ENCODE assay signal across 1 cellular context in the genomic region with DNA sequence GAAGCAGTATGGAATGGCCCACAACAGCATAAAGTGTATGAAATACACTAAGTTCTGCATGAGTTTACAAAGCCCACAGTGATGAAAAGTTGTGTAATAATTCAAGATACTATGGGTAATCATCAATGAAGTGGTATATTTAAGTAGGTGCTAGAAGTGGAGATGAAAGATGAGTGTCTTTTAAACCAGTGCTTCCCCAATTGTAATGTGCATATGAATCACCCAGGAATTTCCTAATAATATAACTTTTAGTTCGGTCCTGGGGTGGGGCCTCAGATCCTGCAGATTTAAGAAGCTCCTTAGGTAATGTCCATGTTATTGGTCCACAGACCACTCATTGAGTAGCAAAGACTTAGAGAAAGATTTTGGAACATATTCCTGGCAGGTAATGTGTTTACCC.
TF ChIP-seq lines count a peak whose summit lies in the region.

No MANE protein-coding gene starts in this region.

TF ChIP-seq in HepG2, 621 proteins besides CTCF, POLR2A, EP300 and RAD21:
- TF ChIP-seq, protein P1, sequence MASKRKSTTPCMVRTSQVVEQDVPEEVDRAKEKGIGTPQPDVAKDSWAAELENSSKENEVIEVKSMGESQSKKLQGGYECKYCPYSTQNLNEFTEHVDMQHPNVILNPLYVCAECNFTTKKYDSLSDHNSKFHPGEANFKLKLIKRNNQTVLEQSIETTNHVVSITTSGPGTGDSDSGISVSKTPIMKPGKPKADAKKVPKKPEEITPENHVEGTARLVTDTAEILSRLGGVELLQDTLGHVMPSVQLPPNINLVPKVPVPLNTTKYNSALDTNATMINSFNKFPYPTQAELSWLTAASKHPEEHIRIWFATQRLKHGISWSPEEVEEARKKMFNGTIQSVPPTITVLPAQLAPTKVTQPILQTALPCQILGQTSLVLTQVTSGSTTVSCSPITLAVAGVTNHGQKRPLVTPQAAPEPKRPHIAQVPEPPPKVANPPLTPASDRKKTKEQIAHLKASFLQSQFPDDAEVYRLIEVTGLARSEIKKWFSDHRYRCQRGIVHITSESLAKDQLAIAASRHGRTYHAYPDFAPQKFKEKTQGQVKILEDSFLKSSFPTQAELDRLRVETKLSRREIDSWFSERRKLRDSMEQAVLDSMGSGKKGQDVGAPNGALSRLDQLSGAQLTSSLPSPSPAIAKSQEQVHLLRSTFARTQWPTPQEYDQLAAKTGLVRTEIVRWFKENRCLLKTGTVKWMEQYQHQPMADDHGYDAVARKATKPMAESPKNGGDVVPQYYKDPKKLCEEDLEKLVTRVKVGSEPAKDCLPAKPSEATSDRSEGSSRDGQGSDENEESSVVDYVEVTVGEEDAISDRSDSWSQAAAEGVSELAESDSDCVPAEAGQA (IDR thresholded peaks at IDR 0.05; ENCODE audit: low read depth): no peak
- TF ChIP-seq, protein P1 (CRISPR knock-in tag; IDR thresholded peaks at IDR 0.05; ENCODE audit: borderline replicate concordance): no peak
- TF ChIP-seq, protein P2, sequence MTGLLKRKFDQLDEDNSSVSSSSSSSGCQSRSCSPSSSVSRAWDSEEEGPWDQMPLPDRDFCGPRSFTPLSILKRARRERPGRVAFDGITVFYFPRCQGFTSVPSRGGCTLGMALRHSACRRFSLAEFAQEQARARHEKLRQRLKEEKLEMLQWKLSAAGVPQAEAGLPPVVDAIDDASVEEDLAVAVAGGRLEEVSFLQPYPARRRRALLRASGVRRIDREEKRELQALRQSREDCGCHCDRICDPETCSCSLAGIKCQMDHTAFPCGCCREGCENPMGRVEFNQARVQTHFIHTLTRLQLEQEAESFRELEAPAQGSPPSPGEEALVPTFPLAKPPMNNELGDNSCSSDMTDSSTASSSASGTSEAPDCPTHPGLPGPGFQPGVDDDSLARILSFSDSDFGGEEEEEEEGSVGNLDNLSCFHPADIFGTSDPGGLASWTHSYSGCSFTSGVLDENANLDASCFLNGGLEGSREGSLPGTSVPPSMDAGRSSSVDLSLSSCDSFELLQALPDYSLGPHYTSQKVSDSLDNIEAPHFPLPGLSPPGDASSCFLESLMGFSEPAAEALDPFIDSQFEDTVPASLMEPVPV (CRISPR knock-in tag; IDR thresholded peaks at IDR 0.05): no peak
- TF ChIP-seq, protein P3, sequence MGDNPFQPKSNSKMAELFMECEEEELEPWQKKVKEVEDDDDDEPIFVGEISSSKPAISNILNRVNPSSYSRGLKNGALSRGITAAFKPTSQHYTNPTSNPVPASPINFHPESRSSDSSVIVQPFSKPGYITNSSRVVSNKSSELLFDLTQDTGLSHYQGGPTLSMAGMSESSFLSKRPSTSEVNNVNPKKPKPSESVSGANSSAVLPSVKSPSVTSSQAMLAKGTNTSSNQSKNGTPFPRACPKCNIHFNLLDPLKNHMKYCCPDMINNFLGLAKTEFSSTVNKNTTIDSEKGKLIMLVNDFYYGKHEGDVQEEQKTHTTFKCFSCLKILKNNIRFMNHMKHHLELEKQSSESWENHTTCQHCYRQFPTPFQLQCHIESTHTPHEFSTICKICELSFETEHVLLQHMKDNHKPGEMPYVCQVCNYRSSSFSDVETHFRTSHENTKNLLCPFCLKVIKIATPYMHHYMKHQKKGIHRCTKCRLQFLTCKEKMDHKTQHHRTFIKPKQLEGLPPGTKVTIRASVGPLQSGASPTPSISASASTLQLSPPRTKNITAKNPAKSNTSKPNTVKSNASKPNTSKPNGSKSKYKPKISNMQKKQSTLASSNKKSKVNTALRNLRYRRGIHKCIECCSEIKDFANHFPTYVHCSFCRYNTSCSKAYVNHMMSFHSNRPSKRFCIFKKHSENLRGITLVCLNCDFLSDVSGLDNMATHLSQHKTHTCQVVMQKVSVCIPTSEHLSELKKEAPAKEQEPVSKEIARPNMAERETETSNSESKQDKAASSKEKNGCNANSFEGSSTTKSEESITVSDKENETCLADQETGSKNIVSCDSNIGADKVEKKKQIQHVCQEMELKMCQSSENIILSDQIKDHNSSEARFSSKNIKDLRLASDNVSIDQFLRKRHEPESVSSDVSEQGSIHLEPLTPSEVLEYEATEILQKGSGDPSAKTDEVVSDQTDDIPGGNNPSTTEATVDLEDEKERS (CRISPR knock-in tag; IDR thresholded peaks at IDR 0.05): no peak
- TF ChIP-seq, protein P4, sequence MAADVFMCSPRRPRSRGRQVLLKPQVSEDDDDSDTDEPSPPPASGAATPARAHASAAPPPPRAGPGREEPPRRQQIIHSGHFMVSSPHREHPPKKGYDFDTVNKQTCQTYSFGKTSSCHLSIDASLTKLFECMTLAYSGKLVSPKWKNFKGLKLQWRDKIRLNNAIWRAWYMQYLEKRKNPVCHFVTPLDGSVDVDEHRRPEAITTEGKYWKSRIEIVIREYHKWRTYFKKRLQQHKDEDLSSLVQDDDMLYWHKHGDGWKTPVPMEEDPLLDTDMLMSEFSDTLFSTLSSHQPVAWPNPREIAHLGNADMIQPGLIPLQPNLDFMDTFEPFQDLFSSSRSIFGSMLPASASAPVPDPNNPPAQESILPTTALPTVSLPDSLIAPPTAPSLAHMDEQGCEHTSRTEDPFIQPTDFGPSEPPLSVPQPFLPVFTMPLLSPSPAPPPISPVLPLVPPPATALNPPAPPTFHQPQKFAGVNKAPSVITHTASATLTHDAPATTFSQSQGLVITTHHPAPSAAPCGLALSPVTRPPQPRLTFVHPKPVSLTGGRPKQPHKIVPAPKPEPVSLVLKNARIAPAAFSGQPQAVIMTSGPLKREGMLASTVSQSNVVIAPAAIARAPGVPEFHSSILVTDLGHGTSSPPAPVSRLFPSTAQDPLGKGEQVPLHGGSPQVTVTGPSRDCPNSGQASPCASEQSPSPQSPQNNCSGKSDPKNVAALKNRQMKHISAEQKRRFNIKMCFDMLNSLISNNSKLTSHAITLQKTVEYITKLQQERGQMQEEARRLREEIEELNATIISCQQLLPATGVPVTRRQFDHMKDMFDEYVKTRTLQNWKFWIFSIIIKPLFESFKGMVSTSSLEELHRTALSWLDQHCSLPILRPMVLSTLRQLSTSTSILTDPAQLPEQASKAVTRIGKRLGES (CRISPR knock-in tag; IDR thresholded peaks at IDR 0.05; ENCODE audit: borderline replicate concordance): no peak
- TF ChIP-seq SAFB2 (CRISPR knock-in tag; IDR thresholded peaks at IDR 0.05; ENCODE audit: borderline replicate concordance, low read depth) (no peak), ZNF609 (CRISPR knock-in tag; IDR thresholded peaks at IDR 0.05; ENCODE audit: borderline replicate concordance) (no peak), ZSCAN29 (CRISPR knock-in tag; conservative IDR thresholded peaks at IDR 0.05) (no peak), ETV5 (CRISPR knock-in tag; IDR thresholded peaks at IDR 0.05; ENCODE audit: borderline replicate concordance) (no peak), DZIP1 (CRISPR knock-in tag; IDR thresholded peaks at IDR 0.05) (no peak), AKAP8 (CRISPR knock-in tag; IDR thresholded peaks at IDR 0.05) (no peak), SYNCRIP (IDR thresholded peaks at IDR 0.05; ENCODE audit: insufficient read depth, low read depth, low read length) (no peak)
- TF ChIP-seq, protein P5, sequence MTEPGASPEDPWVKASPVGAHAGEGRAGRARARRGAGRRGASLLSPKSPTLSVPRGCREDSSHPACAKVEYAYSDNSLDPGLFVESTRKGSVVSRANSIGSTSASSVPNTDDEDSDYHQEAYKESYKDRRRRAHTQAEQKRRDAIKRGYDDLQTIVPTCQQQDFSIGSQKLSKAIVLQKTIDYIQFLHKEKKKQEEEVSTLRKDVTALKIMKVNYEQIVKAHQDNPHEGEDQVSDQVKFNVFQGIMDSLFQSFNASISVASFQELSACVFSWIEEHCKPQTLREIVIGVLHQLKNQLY (CRISPR knock-in tag; IDR thresholded peaks at IDR 0.05): no peak
